Comparison of ENCODE assay signal across 1 cellular context in the genomic region with DNA sequence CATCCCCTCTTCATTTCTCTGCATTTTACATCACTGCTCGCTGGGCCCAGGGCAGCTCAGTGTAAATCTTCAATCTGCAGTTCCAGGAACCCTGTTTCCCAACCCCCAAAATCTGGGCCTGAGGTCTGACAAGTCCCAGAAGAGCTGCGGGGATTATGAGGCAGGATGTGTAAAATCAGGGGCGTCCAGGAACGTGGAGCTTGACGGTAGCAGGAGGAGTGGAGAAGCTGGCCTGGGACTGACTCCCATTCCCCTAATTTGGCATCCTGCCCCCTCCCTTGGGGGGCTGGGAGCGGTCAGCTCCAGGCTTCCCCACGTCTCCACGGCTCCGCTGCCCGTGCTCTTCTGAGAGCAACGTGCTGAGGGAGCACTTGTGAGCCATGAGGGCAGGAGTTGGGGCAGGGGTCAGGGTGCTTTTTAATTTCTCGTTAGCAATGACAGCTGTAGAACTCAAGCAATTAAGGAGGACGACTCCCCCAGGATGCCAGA.
TF ChIP-seq lines count a peak whose summit lies in the region.

No MANE protein-coding gene starts in this region.

TF ChIP-seq in GM23338, 12 proteins besides CTCF, POLR2A, EP300 and RAD21 (continued from another document):
- TF ChIP-seq JUNB (IDR thresholded peaks at IDR 0.05; ENCODE audit: unreplicated experiment) (no peak), CREB1 (CRISPR knock-in tag; IDR thresholded peaks at IDR 0.05; ENCODE audit: low read depth) (no peak)
